ENCODE assay signal across 16 cellular contexts in the genomic region with DNA sequence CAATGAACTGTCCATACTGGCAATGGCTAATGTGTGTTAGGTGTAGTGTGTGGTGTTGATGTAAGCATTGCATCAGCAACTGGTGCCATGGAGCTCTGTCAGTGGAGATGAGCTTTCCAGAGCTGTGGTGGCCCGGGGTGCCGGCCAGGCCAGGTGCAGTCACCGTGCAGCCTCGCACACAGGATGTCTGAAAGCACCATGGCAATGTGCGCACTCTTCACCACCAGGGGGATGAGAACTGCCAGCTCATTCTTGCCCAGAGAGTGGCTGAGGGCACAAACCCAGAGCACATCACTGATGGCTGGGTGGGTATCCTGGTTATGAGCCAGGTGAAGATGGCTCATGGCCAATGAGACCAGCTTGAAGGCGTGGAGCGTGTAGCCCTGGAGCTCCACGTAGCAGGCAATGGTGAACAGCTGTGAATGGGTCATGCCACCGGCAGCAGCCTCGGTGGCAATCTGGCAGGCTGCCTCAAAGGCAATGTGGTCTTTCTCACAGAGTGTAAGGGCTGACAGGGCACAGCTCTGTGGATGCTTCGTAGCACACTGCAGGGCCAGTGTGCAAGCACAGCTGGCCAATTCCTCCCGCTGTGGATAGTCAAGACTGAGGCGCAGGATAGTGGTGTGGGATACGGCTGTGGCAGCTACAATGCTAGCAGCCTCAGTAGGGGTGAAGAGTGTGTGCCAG. TPM values are rescaled to one million over a fixed set of nuclear protein-coding genes. Genes with fewer than 3 reads are reported as not detected.
"Had no signal": no experiment of that assay in that cellular context is flagged by ENCODE, and none has a peak within 500 bp of the region (broad histone marks: within the 10 kb centered on the region; RNA-seq: fewer than 3 reads in every experiment).

No MANE protein-coding gene starts in this region.

RNA-seq across cellular contexts. Expression of a gene that starts 4.5 kb away (rescaled TPM):
- total RNA-seq: activated CD8-positive, alpha-beta memory T cell treated with anti-CD3 and anti-CD28 coated beads for 36 hours; activated T-cell treated with anti-CD3 and anti-CD28 coated beads, Interleukin-2, amount 50 U/mL, for 4 hours; activated T-helper 2 cell treated with anti-CD3 and anti-CD28 coated beads, Interferon-gamma antibody, Interleukin-2, Interleukin-4, amounts not matched to agents 10 μg/mL and 5 μg/mL and 100 μg/mL, durations not matched to agents 14 hours and 24 hours and 36 hours; astrocyte; dermis blood vessel endothelial cell; fibroblast of lung; glomerular endothelial cell; hepatocyte; kidney epithelial cell; left ventricle myocardium inferior; mammary epithelial cell; ovary; prostate gland; thyroid gland; urinary bladder had no signal
- polyA plus RNA-seq: fibroblast of lung, hepatocyte, immature natural killer cell, mammary epithelial cell, ovary, urinary bladder had no signal
